Comparison of ENCODE assay signal across 8 cellular contexts in the genomic region with DNA sequence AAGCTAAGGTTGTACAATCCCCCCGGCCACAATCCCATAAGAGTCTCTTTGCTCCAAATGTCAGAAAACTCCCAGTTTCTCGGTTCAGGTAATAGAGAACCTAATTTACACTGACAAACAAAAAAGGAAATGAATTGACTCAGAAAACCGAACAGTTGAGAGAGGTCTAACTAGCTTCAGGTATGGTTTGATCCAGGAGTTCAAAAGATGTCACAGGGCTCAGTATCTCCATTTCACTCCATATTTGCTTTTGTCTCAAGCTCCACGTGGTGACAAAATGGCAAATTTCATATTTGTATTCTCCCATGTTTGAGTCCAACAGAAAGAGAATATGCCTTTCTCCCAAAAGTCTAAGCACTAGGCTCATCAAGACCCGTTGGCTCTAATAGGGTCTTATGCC.
"Had no signal": no experiment of that assay in that cellular context is flagged by ENCODE, and none has a peak within 500 bp of the region (broad histone marks: within the 10 kb centered on the region; RNA-seq: fewer than 3 reads in every experiment).

No MANE protein-coding gene starts in this region.

- H3K4me3 ChIP-seq: GM12878 had no signal

- FAIRE-seq: G401.6, GM12878, GM12891, GM12892, GM18507, GM19239 had no signal

- ATAC-seq: GM12878 had no signal

- DNase-seq: GDM1, GF-D8 had no signal
